9 cellular contexts compared by ENCODE assay signal in genomic region chr13:113837554-113838355, GRCh38. TPM values are rescaled to one million over a fixed set of nuclear protein-coding genes. Genes with fewer than 3 reads are reported as not detected.
A peak's percentile ranks its signal among the peaks of the same experiment; 100 is the strongest.
DNase-seq lines count a peak whose midpoint lies in the region; ATAC-seq and TF ChIP-seq lines count a peak whose summit lies in the region.
"Had no signal": no experiment of that assay in that cellular context is flagged by ENCODE, and none has a peak within 500 bp of the region (broad histone marks: within the 10 kb centered on the region; RNA-seq: fewer than 3 reads in every experiment).

No MANE protein-coding gene starts in this region.

- H3K27ac ChIP-seq in Peyer's patch, result peak overlapping the region; percentile 25 to 77 (median 41)
- H3K27ac ChIP-seq in upper lobe of right lung, result peak overlapping the region; percentile 82

- TF ChIP-seq CTCF in Peyer's patch (IDR thresholded peaks at IDR 0.05), result no peak
- no peak for TF ChIP-seq CTCF in epithelial cell of esophagus (IDR thresholded peaks at IDR 0.05; ENCODE audit: insufficient read depth, low read depth, low read length, missing control alignments)
- no peak for TF ChIP-seq CTCF in mesothelial cell of epicardium (IDR thresholded peaks at IDR 0.05; ENCODE audit: unreplicated experiment)
- TF ChIP-seq CTCF in upper lobe of right lung (IDR thresholded peaks at IDR 0.05), result no peak

- peaks cover 16% of the 10 kb centered on the region for H3K4me1 Mint-ChIP-seq in T-helper 2 cell treated with Interferon-gamma antibody and Interleukin-4, amounts not matched to agents 5 μg/mL and 100 μg/mL, for 36 hours (ENCODE audit: low read depth)
- H3K4me1 Mint-ChIP-seq in mesothelial cell of epicardium, result peaks cover 18% of the 10 kb centered on the region

- H3K27me3 Mint-ChIP-seq in T-helper 2 cell treated with Interferon-gamma antibody and Interleukin-4, amounts not matched to agents 5 μg/mL and 100 μg/mL, for 36 hours (ENCODE audit: low read depth), result peaks cover 6% of the 10 kb centered on the region
- no peaks in the 10 kb centered on the region for H3K27me3 Mint-ChIP-seq in mesothelial cell of epicardium (ENCODE audit: low read depth)
- H3K27me3 Mint-ChIP-seq: activated naive CD4-positive, alpha-beta T cell treated with anti-CD3 and anti-CD28 coated beads, Interleukin-2, amount 50 U/mL, for 24 hours had no signal

- DNase-seq in T-helper 2 cell treated with Interferon-gamma antibody and Interleukin-4, amounts not matched to agents 5 μg/mL and 100 μg/mL, for 36 hours (ENCODE audit: low spot score), result no peak
- DNase-seq in T-helper 2 cell, result no peak
- peak; percentile 52 to 82 (median 76) for DNase-seq in Peyer's patch
- peak; percentile 99 for DNase-seq in epithelial cell of esophagus (ENCODE audit: low read depth)
- peak in 1 of 2 experiments; percentile 59 for DNase-seq in mesothelial cell of epicardium (ENCODE audit: low spot score in 2 of 2, unreplicated experiment in 2 of 2)
- DNase-seq in upper lobe of right lung, result peak; percentile 89
- no peak for DNase-seq in effector CD8-positive, alpha-beta T cell (lab: John Stamatoyannopoulos, UW)
- DNase-seq in stimulated activated CD4-positive, alpha-beta T cell treated with anti-CD3 and anti-CD28 coated beads, Interleukin-2, amount 100 ng/mL, for 24 hours, result no peak

- H3K4me1 ChIP-seq in Peyer's patch (peaks cover 0 to 46% (median 9%) of the 10 kb centered on the region in 4 donors), upper lobe of right lung (peaks cover 37% of the 10 kb centered on the region)

- peak overlapping the region; percentile 8 for H3K27ac Mint-ChIP-seq in T-helper 2 cell treated with Interferon-gamma antibody and Interleukin-4, amounts not matched to agents 5 μg/mL and 100 μg/mL, for 36 hours
- H3K27ac Mint-ChIP-seq in mesothelial cell of epicardium, result peak overlapping the region; percentile 97
- H3K27ac Mint-ChIP-seq: activated naive CD4-positive, alpha-beta T cell treated with anti-CD3 and anti-CD28 coated beads, Interleukin-2, amount 50 U/mL, for 24 hours had no signal

- no peaks in the 10 kb centered on the region for H3K27me3 ChIP-seq in Peyer's patch
- H3K27me3 ChIP-seq in upper lobe of right lung, result no peaks in the 10 kb centered on the region

- H3K4me3 ChIP-seq in Peyer's patch, result peak overlapping the region in 1 of 4 donors; percentile 24
- peak overlapping the region; percentile 48 for H3K4me3 ChIP-seq in epithelial cell of esophagus (ENCODE audit: low read length)
- H3K4me3 ChIP-seq in upper lobe of right lung, result peak overlapping the region; percentile 21

- H3K9me3 Mint-ChIP-seq in T-helper 2 cell treated with Interferon-gamma antibody and Interleukin-4, amounts not matched to agents 5 μg/mL and 100 μg/mL, for 36 hours, result peaks cover 10% of the 10 kb centered on the region
- H3K9me3 Mint-ChIP-seq in mesothelial cell of epicardium, result no peaks in the 10 kb centered on the region
- H3K9me3 Mint-ChIP-seq: activated naive CD4-positive, alpha-beta T cell treated with anti-CD3 and anti-CD28 coated beads, Interleukin-2, amount 50 U/mL, for 24 hours had no signal

- TF ChIP-seq POLR2A in Peyer's patch (IDR thresholded peaks at IDR 0.05), result no peak

- peak; percentile 91 for ATAC-seq in upper lobe of right lung

- H3K9me3 ChIP-seq in Peyer's patch, result no peaks in the 10 kb centered on the region
- no peaks in the 10 kb centered on the region for H3K9me3 ChIP-seq in upper lobe of right lung

- peaks cover 0 to 25% (median 0%) of the 10 kb centered on the region in 3 donors for H3K36me3 ChIP-seq in Peyer's patch
- H3K36me3 ChIP-seq in upper lobe of right lung, result peaks cover 8% of the 10 kb centered on the region

- no peak overlapping the region for H3K4me3 Mint-ChIP-seq in T-helper 2 cell treated with Interferon-gamma antibody and Interleukin-4, amounts not matched to agents 5 μg/mL and 100 μg/mL, for 36 hours
- peak overlapping the region; percentile 57 for H3K4me3 Mint-ChIP-seq in mesothelial cell of epicardium
- H3K4me3 Mint-ChIP-seq: activated naive CD4-positive, alpha-beta T cell treated with anti-CD3 and anti-CD28 coated beads, Interleukin-2, amount 50 U/mL, for 24 hours had no signal

- H3K36me3 Mint-ChIP-seq in T-helper 2 cell treated with Interferon-gamma antibody and Interleukin-4, amounts not matched to agents 5 μg/mL and 100 μg/mL, for 36 hours (ENCODE audit: low read depth), result no peaks in the 10 kb centered on the region
- H3K36me3 Mint-ChIP-seq in mesothelial cell of epicardium, result peaks cover 6% of the 10 kb centered on the region
- H3K36me3 Mint-ChIP-seq: activated naive CD4-positive, alpha-beta T cell treated with anti-CD3 and anti-CD28 coated beads, Interleukin-2, amount 50 U/mL, for 24 hours had no signal

- intact Hi-C loops in upper lobe of right lung (cut with DNase I), result no loop called here

RNA-seq across cellular contexts. Expression of gene GAS6, which starts 26.1 kb away (rescaled TPM):
- total RNA-seq in Peyer's patch, result 100 to 1,000 TPM; 132 to 226 (median 154) TPM
- total RNA-seq in mesothelial cell of epicardium, result 67.4 to 74.1 TPM (median 71.5 TPM) in 3 replicates
- total RNA-seq in upper lobe of right lung, result 197 TPM

Comparison
In these comparisons a context has a peak if more than half of its experiments do, and no peak if none do; other contexts are left out.
1. DNase-seq: peak in Peyer's patch (3 of 3), epithelial cell of esophagus (single experiment) and upper lobe of right lung (single experiment); none in T-helper 2 cell treated with Interferon-gamma antibody and Interleukin-4, amounts not matched to agents 5 μg/mL and 100 μg/mL, for 36 hours (single experiment), T-helper 2 cell (0 of 5), effector CD8-positive, alpha-beta T cell (single experiment) and stimulated activated CD4-positive, alpha-beta T cell treated with anti-CD3 and anti-CD28 coated beads, Interleukin-2, amount 100 ng/mL, for 24 hours (0 of 2).